Comparison of ENCODE assay signal across 8 cellular contexts in the genomic region with DNA sequence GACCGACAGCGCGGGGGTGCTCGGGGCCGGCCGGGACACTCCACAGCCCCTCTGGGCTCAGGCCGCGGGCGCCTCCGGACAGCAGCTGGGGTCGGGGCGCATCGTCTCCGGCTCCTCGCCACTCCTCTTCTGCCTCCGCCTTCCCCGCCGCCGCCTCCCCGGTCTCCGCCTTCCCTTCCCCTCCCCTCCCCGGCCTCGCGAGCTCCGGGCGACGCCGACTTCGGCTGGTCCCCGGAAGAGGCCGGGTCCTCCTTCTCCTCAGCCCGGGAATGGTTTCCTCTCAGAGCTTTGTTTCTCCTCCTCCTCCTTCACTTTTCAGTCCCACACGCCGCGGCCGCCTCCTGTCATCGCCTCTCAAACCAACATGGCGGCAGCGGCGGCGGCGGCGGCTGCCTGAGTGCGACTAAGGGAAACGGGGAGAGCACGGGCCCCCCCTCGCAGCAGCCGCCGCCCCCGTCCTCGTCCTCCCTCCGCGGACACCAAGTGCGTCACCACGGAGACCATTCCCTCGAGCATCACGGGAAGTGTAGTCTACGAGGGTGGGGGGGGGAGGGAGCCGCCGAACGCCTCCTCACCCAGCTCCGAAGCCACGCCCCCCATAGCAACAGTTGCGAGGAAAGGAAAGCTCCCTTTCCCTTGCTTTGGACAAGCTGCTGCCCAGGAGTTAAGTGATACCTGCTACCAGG. TPM values are rescaled to one million over a fixed set of nuclear protein-coding genes. Genes with fewer than 3 reads are reported as not detected.
A peak's percentile ranks its signal among the peaks of the same experiment; 100 is the strongest.
DNase-seq lines count a peak whose midpoint lies in the region; ATAC-seq and TF ChIP-seq lines count a peak whose summit lies in the region.

A gene with protein sequence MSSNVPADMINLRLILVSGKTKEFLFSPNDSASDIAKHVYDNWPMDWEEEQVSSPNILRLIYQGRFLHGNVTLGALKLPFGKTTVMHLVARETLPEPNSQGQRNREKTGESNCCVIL (minus strand): TSS at position 405 of the 686 bp plus-strand sequence. CDS start 1,079 bp downstream, outside the sequence.

- H3K27me3 ChIP-seq in spleen (replicated peaks in 1 of 7), result no peaks in the 10 kb centered on the region

- peak within 1 kb of the TSS; percentile 97 to 100 (median 98) for H3K27ac ChIP-seq in spleen

- peaks cover 12 to 43% (median 34%) of the 10 kb centered on the region in 6 donors for H3K4me1 ChIP-seq in spleen

- DNase-seq in AG10803 (ENCODE audit: low read depth) (peak; percentile 97), NCI-H446 (lab: John Stamatoyannopoulos, UW) (peak; percentile 57 to 87), iris pigment epithelial cell (ENCODE audit: low read depth) (peak; percentile 97), spleen (peak; percentile 99)
- DNase-seq in activated CD4-positive, CD25-positive, alpha-beta regulatory T cell treated with anti-CD3 and anti-CD28 coated beads, Interleukin-2, amount 50 U/mL, for 16 hours (ENCODE audit: low read depth, low spot score), result peak; percentile 90
- DNase-seq in central memory CD4-positive, alpha-beta T cell, result peak; percentile 92

- intact Hi-C loops in spleen (cut with DNase I; ENCODE audit: low total_unique reads), result loop anchor here (10.0 kb wide), 1 partner anchor 274 kb away; no protein-coding TSS in a partner anchor

- H3K9me3 ChIP-seq in spleen, result no peaks in the 10 kb centered on the region

- TF ChIP-seq CTCF in AG10803 (conservative IDR thresholded peaks at IDR 0.05; ENCODE audit: low read length) (no peak), spleen (IDR thresholded peaks at IDR 0.05 in 8 of 11, conservative IDR thresholded peaks at IDR 0.05 in 3 of 11) (peak in 1 of 11 experiments; percentile 12)

- H3K4me3 ChIP-seq in AG10803 (ENCODE audit: low read length), result peak within 1 kb of the TSS; percentile 84
- peak within 1 kb of the TSS; percentile 58 to 94 (median 72) for H3K4me3 ChIP-seq in spleen

- 0 to 1% (median 1%) methylated on average over 43 to 64 of the region's 64 CpGs for WGBS in spleen, 5 donors

- H3K36me3 ChIP-seq in spleen, result no peaks in the 10 kb centered on the region

- peak; percentile 83 for ATAC-seq in GM19035 (IDR thresholded peaks at IDR 0.05; ENCODE audit: unreplicated experiment)
- peak; percentile 86 for ATAC-seq in HG03342 (IDR thresholded peaks at IDR 0.05; ENCODE audit: unreplicated experiment)

- peak; percentile 63 to 91 (median 80) for TF ChIP-seq POLR2A in spleen (IDR thresholded peaks at IDR 0.05)

RNA-seq across cellular contexts. Expression of the gene that starts here (rescaled TPM):
- 10 to 100 TPM; 26.0 to 39.1 (median 35.5) TPM for total RNA-seq in spleen
- polyA plus RNA-seq in spleen, result 10 to 100 TPM; 10.2 to 17.0 (median 14.6) TPM

Comparison
In these comparisons a context has a peak if more than half of its experiments do, and no peak if none do; other contexts are left out.
1. Peak in every context shown above with its lines: DNase-seq, ATAC-seq, H3K4me3 ChIP-seq and H3K27ac ChIP-seq.